In genomic region chr13:40565282-40566148, GRCh38 we compare ENCODE assay signal across 15 cellular contexts.
A peak's percentile ranks its signal among the peaks of the same experiment; 100 is the strongest.
DNase-seq lines count a peak whose midpoint lies in the region; ATAC-seq and TF ChIP-seq lines count a peak whose summit lies in the region.
"Had no signal": no experiment of that assay in that cellular context is flagged by ENCODE, and none has a peak within 500 bp of the region (broad histone marks: within the 10 kb centered on the region; RNA-seq: fewer than 3 reads in every experiment).

No MANE protein-coding gene starts in this region.

- DNase-seq in activated CD8-positive, alpha-beta T cell treated with anti-CD3 and anti-CD28 coated beads for 36 hours: no peak
- DNase-seq in activated CD8-positive, alpha-beta T cell treated with anti-CD3 and anti-CD28 coated beads, Interleukin-2, amount 10 ng/mL, durations not matched to agents 7 days and 5 days: no peak
- DNase-seq in OCI-LY7 (ENCODE audit: low spot score) (no peak), epithelial cell of esophagus (ENCODE audit: low read depth) (peak; percentile 39), GM10248 (ENCODE audit: extremely low spot score) (no peak), DMS53 (lab: John Stamatoyannopoulos, UW) (no peak), iPS-NIHi11 (ENCODE audit: low spot score) (no peak)
- no peak for DNase-seq in stimulated activated effector memory CD8-positive, alpha-beta T cell treated with anti-CD3 and anti-CD28 coated beads, Interleukin-12 subunit alpha, Interleukin-12 subunit beta, amount 100 ng/mL, for 72 hours (ENCODE audit: low spot score in 2 of 2)
- DNase-seq: caudate nucleus; HCEC 1CT; NCI-H1417; NCI-H526; stimulated activated CD8-positive, alpha-beta memory T cell treated with anti-CD3 and anti-CD28 coated beads, Interleukin-4, amount 100 ng/mL, for 48 hours had no signal

- H3K9me3 ChIP-seq in OCI-LY7 (ENCODE audit: low read length): no peaks in the 10 kb centered on the region

- no peak overlapping the region for H3K27ac ChIP-seq in OCI-LY7 (ENCODE audit: low read depth, low read length, poor library complexity, severe bottlenecking)
- H3K27ac ChIP-seq: parathyroid adenoma had no signal

- H3K4me3 ChIP-seq in OCI-LY7 (ENCODE audit: low read depth, low read length, poor library complexity, severe bottlenecking) (no peak overlapping the region), epithelial cell of esophagus (ENCODE audit: low read length) (no peak overlapping the region)

- peaks cover 8% of the 10 kb centered on the region; the same call in 1 of the 2 replicates for H4K20me1 ChIP-seq in OCI-LY7 (ENCODE audit: insufficient read depth, low read length)

- intact Hi-C loops in activated CD8-positive, alpha-beta T cell treated with anti-CD3 and anti-CD28 coated beads for 36 hours (cut with micrococcal nuclease): no loop called here
- intact Hi-C loops in OCI-LY7 (cut with micrococcal nuclease; ENCODE audit: unreplicated experiment): no loop called here

- H3K4me1 ChIP-seq in OCI-LY7 (ENCODE audit: insufficient read depth, low read length, poor library complexity, severe bottlenecking): peaks cover 73% of the 10 kb centered on the region

- no peak for TF ChIP-seq CTCF in activated CD8-positive, alpha-beta T cell treated with anti-CD3 and anti-CD28 coated beads for 36 hours (IDR thresholded peaks at IDR 0.05)
- no peak for TF ChIP-seq CTCF in OCI-LY7 (conservative IDR thresholded peaks at IDR 0.05; ENCODE audit: low read length)
- no peak for TF ChIP-seq CTCF in epithelial cell of esophagus (IDR thresholded peaks at IDR 0.05; ENCODE audit: insufficient read depth, low read depth, low read length, missing control alignments)
- TF ChIP-seq CTCF in GM10248 (IDR thresholded peaks at IDR 0.05; ENCODE audit: control extremely low read depth, extremely low read depth, low read depth, missing control alignments): no peak

- no peak overlapping the region for H3K4me3 Mint-ChIP-seq in activated CD8-positive, alpha-beta T cell treated with anti-CD3 and anti-CD28 coated beads for 36 hours
- H3K4me3 Mint-ChIP-seq in activated CD8-positive, alpha-beta T cell treated with anti-CD3 and anti-CD28 coated beads, Interleukin-2, amount 10 ng/mL, durations not matched to agents 7 days and 5 days: no peak overlapping the region
- H3K4me3 Mint-ChIP-seq in stimulated activated effector memory CD8-positive, alpha-beta T cell treated with anti-CD3 and anti-CD28 coated beads, Interleukin-12 subunit alpha, Interleukin-12 subunit beta, amount 100 ng/mL, for 72 hours: no peak overlapping the region

- no peak overlapping the region for H2AFZ ChIP-seq in OCI-LY7 (ENCODE audit: low read length)
- H2AFZ ChIP-seq: parathyroid adenoma had no signal

- peaks cover 12% of the 10 kb centered on the region for H3K36me3 Mint-ChIP-seq in activated CD8-positive, alpha-beta T cell treated with anti-CD3 and anti-CD28 coated beads for 36 hours (ENCODE audit: low read depth)
- peaks cover 5% of the 10 kb centered on the region for H3K36me3 Mint-ChIP-seq in activated CD8-positive, alpha-beta T cell treated with anti-CD3 and anti-CD28 coated beads, Interleukin-2, amount 10 ng/mL, durations not matched to agents 7 days and 5 days (ENCODE audit: low read depth)
- H3K36me3 Mint-ChIP-seq in stimulated activated effector memory CD8-positive, alpha-beta T cell treated with anti-CD3 and anti-CD28 coated beads, Interleukin-12 subunit alpha, Interleukin-12 subunit beta, amount 100 ng/mL, for 72 hours: peaks cover 14% of the 10 kb centered on the region

- H3K4me1 Mint-ChIP-seq in activated CD8-positive, alpha-beta T cell treated with anti-CD3 and anti-CD28 coated beads for 36 hours (ENCODE audit: low read depth): peaks cover 83% of the 10 kb centered on the region
- H3K4me1 Mint-ChIP-seq in activated CD8-positive, alpha-beta T cell treated with anti-CD3 and anti-CD28 coated beads, Interleukin-2, amount 10 ng/mL, durations not matched to agents 7 days and 5 days (ENCODE audit: low read depth): peaks cover 51% of the 10 kb centered on the region
- peaks cover 70% of the 10 kb centered on the region for H3K4me1 Mint-ChIP-seq in stimulated activated effector memory CD8-positive, alpha-beta T cell treated with anti-CD3 and anti-CD28 coated beads, Interleukin-12 subunit alpha, Interleukin-12 subunit beta, amount 100 ng/mL, for 72 hours

- BruUV-seq in OCI-LY7 (replicated peaks; lab: Mats Ljungman, UMichigan): no TSS peak

- H3K36me3 ChIP-seq in OCI-LY7 (ENCODE audit: insufficient read depth, low read length): peaks cover 8% of the 10 kb centered on the region

- H3K27ac Mint-ChIP-seq in activated CD8-positive, alpha-beta T cell treated with anti-CD3 and anti-CD28 coated beads for 36 hours: peak overlapping the region; percentile 82
- no peak overlapping the region for H3K27ac Mint-ChIP-seq in activated CD8-positive, alpha-beta T cell treated with anti-CD3 and anti-CD28 coated beads, Interleukin-2, amount 10 ng/mL, durations not matched to agents 7 days and 5 days
- H3K27ac Mint-ChIP-seq in stimulated activated effector memory CD8-positive, alpha-beta T cell treated with anti-CD3 and anti-CD28 coated beads, Interleukin-12 subunit alpha, Interleukin-12 subunit beta, amount 100 ng/mL, for 72 hours: no peak overlapping the region

- H3K27me3 Mint-ChIP-seq in activated CD8-positive, alpha-beta T cell treated with anti-CD3 and anti-CD28 coated beads for 36 hours: no peaks in the 10 kb centered on the region
- H3K27me3 Mint-ChIP-seq in activated CD8-positive, alpha-beta T cell treated with anti-CD3 and anti-CD28 coated beads, Interleukin-2, amount 10 ng/mL, durations not matched to agents 7 days and 5 days (ENCODE audit: low read depth): no peaks in the 10 kb centered on the region

- H3K79me2 ChIP-seq in OCI-LY7 (ENCODE audit: insufficient read depth, low read depth, low read length): peaks cover 99% of the 10 kb centered on the region
- H3K79me2 ChIP-seq: parathyroid adenoma had no signal

- no peaks in the 10 kb centered on the region for H3K9me2 ChIP-seq in OCI-LY7 (ENCODE audit: insufficient read depth, low read length)

- H3K4me2 ChIP-seq in OCI-LY7 (ENCODE audit: low read length): peak overlapping the region; percentile 63

- no peaks in the 10 kb centered on the region for H3K9me3 Mint-ChIP-seq in activated CD8-positive, alpha-beta T cell treated with anti-CD3 and anti-CD28 coated beads for 36 hours
- peaks cover under 1% of the 10 kb centered on the region for H3K9me3 Mint-ChIP-seq in activated CD8-positive, alpha-beta T cell treated with anti-CD3 and anti-CD28 coated beads, Interleukin-2, amount 10 ng/mL, durations not matched to agents 7 days and 5 days (ENCODE audit: insufficient read depth)
- no peaks in the 10 kb centered on the region for H3K9me3 Mint-ChIP-seq in stimulated activated effector memory CD8-positive, alpha-beta T cell treated with anti-CD3 and anti-CD28 coated beads, Interleukin-12 subunit alpha, Interleukin-12 subunit beta, amount 100 ng/mL, for 72 hours

- POLR2A ChIA-PET in activated CD8-positive, alpha-beta T cell treated with anti-CD3 and anti-CD28 coated beads for 36 hours (lab: Charles Lee): interaction anchor here (1.1 to 1.7 kb wide), 4 partner anchors 16 to 100 kb away, joined by 3 to 5 read pairs (median 4); no protein-coding TSS in a partner anchor
- POLR2A ChIA-PET in activated CD8-positive, alpha-beta T cell treated with anti-CD3 and anti-CD28 coated beads, Interleukin-2, amount 10 ng/mL, durations not matched to agents 7 days and 5 days (lab: Charles Lee): no interaction called here
- POLR2A ChIA-PET in OCI-LY7 (lab: Charles Lee): interaction anchor here (0.6 to 6.0 kb wide), 9 partner anchors 8 to 361 kb away, joined by 3 to 25 read pairs (median 4); no protein-coding TSS in a partner anchor
- POLR2A ChIA-PET in GM10248 (lab: Yijun Ruan, JAX): no interaction called here

- CTCF ChIA-PET in activated CD8-positive, alpha-beta T cell treated with anti-CD3 and anti-CD28 coated beads for 36 hours (lab: Charles Lee): interaction anchor here (0.9 to 1.4 kb wide), 3 partner anchors 10 to 89 kb away, joined by 3 to 6 read pairs (median 4); no protein-coding TSS in a partner anchor
- CTCF ChIA-PET in activated CD8-positive, alpha-beta T cell treated with anti-CD3 and anti-CD28 coated beads, Interleukin-2, amount 10 ng/mL, durations not matched to agents 7 days and 5 days (lab: Charles Lee): interaction anchor here (1.3 kb wide), 1 partner anchor 117 kb away, joined by 3 read pairs; no protein-coding TSS in a partner anchor
- CTCF ChIA-PET in OCI-LY7 (lab: Charles Lee; ENCODE audit: unreplicated experiment) (interaction anchor here (0.6 kb wide), 2 partner anchors 14 kb away, joined by 3 read pairs; no protein-coding TSS in a partner anchor), GM10248 (lab: Yijun Ruan, JAX) (interaction anchor here (1.0 to 1.6 kb wide), 8 partner anchors 10 to 119 kb away, joined by 3 to 6 read pairs (median 3); no protein-coding TSS in a partner anchor)

- peak; percentile 35 for ATAC-seq in activated CD8-positive, alpha-beta T cell treated with anti-CD3 and anti-CD28 coated beads for 36 hours
- ATAC-seq in activated CD8-positive, alpha-beta T cell treated with anti-CD3 and anti-CD28 coated beads, Interleukin-2, amount 10 ng/mL, durations not matched to agents 7 days and 5 days: no peak
- ATAC-seq in stimulated activated effector memory CD8-positive, alpha-beta T cell treated with anti-CD3 and anti-CD28 coated beads, Interleukin-12 subunit alpha, Interleukin-12 subunit beta, amount 100 ng/mL, for 72 hours: peak; percentile 40
- ATAC-seq: esophagus mucosa had no signal

Comparison
In these comparisons a context has a peak if more than half of its experiments do, and no peak if none do; other contexts are left out.
1. POLR2A ChIA-PET loops: an anchor here in activated CD8-positive, alpha-beta T cell treated with anti-CD3 and anti-CD28 coated beads for 36 hours (1.1 to 1.7 kb wide) and OCI-LY7 (0.6 to 6.0 kb wide); none called in activated CD8-positive, alpha-beta T cell treated with anti-CD3 and anti-CD28 coated beads, Interleukin-2, amount 10 ng/mL, durations not matched to agents 7 days and 5 days and GM10248.